7 cellular contexts compared by ENCODE assay signal in the genomic region with DNA sequence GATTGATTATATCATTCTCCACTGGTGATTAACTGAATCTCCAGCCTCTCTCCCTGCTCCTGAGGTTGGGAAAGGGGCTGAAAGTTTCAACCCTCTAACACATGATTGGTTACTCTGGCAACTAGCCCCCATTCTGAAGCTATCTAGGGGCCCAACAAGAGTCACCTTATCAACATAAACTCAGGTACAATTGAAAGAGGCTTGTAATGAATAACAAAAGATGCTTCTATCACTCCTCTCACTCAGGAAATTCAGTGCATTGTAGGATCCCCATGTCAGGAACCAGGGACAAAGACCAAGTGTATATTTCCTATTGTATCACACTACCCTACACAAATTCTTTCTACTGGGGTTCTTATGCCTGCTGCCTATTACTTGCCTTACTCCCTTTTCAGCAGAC.
"Had no signal": no experiment of that assay in that cellular context is flagged by ENCODE, and none has a peak within 500 bp of the region (broad histone marks: within the 10 kb centered on the region; RNA-seq: fewer than 3 reads in every experiment).

No MANE protein-coding gene starts in this region.

- H3K4me3 Mint-ChIP-seq: IgD-negative memory B cell had no signal

- ATAC-seq: HepG2 had no signal

- H3K4me2 ChIP-seq: KMS-11 had no signal

- DNase-seq: GOT3, H7, HCEC 1CT, KBM-7 had no signal

- H3K36me3 Mint-ChIP-seq: IgD-negative memory B cell had no signal

- H3K27ac ChIP-seq: KMS-11 had no signal

- H3K27ac Mint-ChIP-seq: IgD-negative memory B cell had no signal

- H3K9ac ChIP-seq: KMS-11 had no signal
